21 cellular contexts compared by ENCODE assay signal in genomic region chr3:114081022-114081421, GRCh38.
"Had no signal": no experiment of that assay in that cellular context is flagged by ENCODE, and none has a peak within 500 bp of the region (broad histone marks: within the 10 kb centered on the region; RNA-seq: fewer than 3 reads in every experiment).

No MANE protein-coding gene starts in this region.

- H3K4me1 Mint-ChIP-seq: activated CD4-positive, alpha-beta memory T cell treated with anti-CD3 and anti-CD28 coated beads, Interleukin-2, amount 10 ng/mL, durations not matched to agents 7 days and 5 days; activated CD4-positive, alpha-beta T cell treated with anti-CD3 and anti-CD28 coated beads for 36 hours; immature natural killer cell had no signal

- DNase-seq: activated CD4-positive, alpha-beta memory T cell treated with anti-CD3 and anti-CD28 coated beads, Interleukin-2, amount 10 ng/mL, durations not matched to agents 7 days and 5 days; activated CD4-positive, alpha-beta T cell treated with anti-CD3 and anti-CD28 coated beads for 36 hours; activated effector memory CD4-positive, alpha-beta T cell treated with anti-CD3 and anti-CD28 coated beads, Interleukin-2, amount 50 U/mL, for 16 hours; activated T-cell treated with anti-CD3 and anti-CD28 coated beads, Interleukin-2, amount 50 U/mL, for 24 hours; amygdala; head of caudate nucleus; immature natural killer cell; left cardiac atrium; midbrain; right cardiac atrium; small intestine; stimulated activated CD4-positive, alpha-beta T cell treated with anti-CD3 and anti-CD28 coated beads, Interleukin-4, amount 100 ng/mL, for 4 hours; stimulated activated CD8-positive, alpha-beta memory T cell treated with anti-CD3 and anti-CD28 coated beads, Interleukin-4, amount 100 ng/mL, for 48 hours; stimulated activated naive CD8-positive, alpha-beta T cell treated with anti-CD3 and anti-CD28 coated beads, Interleukin-15, Interleukin-2, amounts not matched to agents 100 U/mL and 50 U/mL, for 24 hours; T-helper 2 cell; trophoblast cell had no signal

- H3K27ac ChIP-seq: prostate gland had no signal

- H3K27me3 Mint-ChIP-seq: activated CD4-positive, alpha-beta memory T cell treated with anti-CD3 and anti-CD28 coated beads, Interleukin-2, amount 10 ng/mL, durations not matched to agents 7 days and 5 days; activated CD4-positive, alpha-beta T cell treated with anti-CD3 and anti-CD28 coated beads for 36 hours; activated T-cell treated with anti-CD3 and anti-CD28 coated beads, Interleukin-2, amount 50 U/mL, for 24 hours had no signal

- H3K4me3 ChIP-seq: lung, prostate gland had no signal

- FAIRE-seq: bronchial epithelial cell, endometrium, small intestine had no signal

- H3K4me3 Mint-ChIP-seq: activated CD4-positive, alpha-beta memory T cell treated with anti-CD3 and anti-CD28 coated beads, Interleukin-2, amount 10 ng/mL, durations not matched to agents 7 days and 5 days; activated CD4-positive, alpha-beta T cell treated with anti-CD3 and anti-CD28 coated beads for 36 hours; activated T-cell treated with anti-CD3 and anti-CD28 coated beads, Interleukin-2, amount 50 U/mL, for 24 hours; immature natural killer cell had no signal

- H3K9me3 Mint-ChIP-seq: activated CD4-positive, alpha-beta memory T cell treated with anti-CD3 and anti-CD28 coated beads, Interleukin-2, amount 10 ng/mL, durations not matched to agents 7 days and 5 days; activated naive CD4-positive, alpha-beta T cell treated with anti-CD3 and anti-CD28 coated beads, Interleukin-2, amount 50 U/mL, for 72 hours; activated T-cell treated with anti-CD3 and anti-CD28 coated beads, Interleukin-2, amount 50 U/mL, for 24 hours; immature natural killer cell had no signal

- H3K36me3 ChIP-seq: prostate gland had no signal

- H3K4me1 ChIP-seq: prostate gland had no signal

- H3K27ac Mint-ChIP-seq: activated CD4-positive, alpha-beta memory T cell treated with anti-CD3 and anti-CD28 coated beads, Interleukin-2, amount 10 ng/mL, durations not matched to agents 7 days and 5 days; activated CD4-positive, alpha-beta T cell treated with anti-CD3 and anti-CD28 coated beads for 36 hours; activated naive CD4-positive, alpha-beta T cell treated with anti-CD3 and anti-CD28 coated beads, Interleukin-2, amount 50 U/mL, for 72 hours; immature natural killer cell had no signal

- H3K9me3 ChIP-seq: prostate gland had no signal
